8 cellular contexts compared by ENCODE assay signal in the genomic region with DNA sequence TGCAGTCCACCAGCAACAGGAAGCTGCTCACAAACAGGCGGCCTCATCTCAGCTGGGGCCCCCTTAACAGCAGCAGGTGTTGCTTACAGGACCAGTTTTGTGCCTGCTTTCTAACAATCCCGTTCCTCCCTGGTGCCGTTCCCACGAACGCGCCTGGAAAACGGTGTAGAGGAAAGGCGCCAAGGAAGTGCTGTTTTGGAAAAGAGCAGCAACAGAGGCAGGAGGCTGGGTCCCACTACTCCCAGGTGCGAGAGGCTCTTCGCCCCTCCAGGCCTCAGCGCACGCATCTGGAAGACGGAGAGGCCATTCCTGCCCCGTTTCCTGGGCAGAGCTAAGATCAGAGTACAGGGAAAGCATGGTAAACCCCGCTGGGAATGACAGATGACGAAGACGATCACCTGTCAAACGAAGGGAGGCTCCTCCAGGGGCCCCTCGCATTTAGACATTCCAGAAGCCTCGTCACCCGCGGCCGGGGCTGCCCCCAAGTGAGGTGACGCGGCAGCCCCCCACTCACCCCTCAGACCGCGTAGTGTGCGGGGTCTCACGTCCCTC. TPM values are rescaled to one million over a fixed set of nuclear protein-coding genes. Genes with fewer than 3 reads are reported as not detected.
A peak's percentile ranks its signal among the peaks of the same experiment; 100 is the strongest.
DNase-seq lines count a peak whose midpoint lies in the region; ATAC-seq and TF ChIP-seq lines count a peak whose summit lies in the region.

No MANE protein-coding gene starts in this region.

- peak overlapping the region; percentile 90 for H3K4me3 Mint-ChIP-seq in activated CD4-positive, alpha-beta T cell treated with anti-CD3 and anti-CD28 coated beads, Interleukin-2, amount 10 ng/mL, durations not matched to agents 7 days and 5 days

- WGBS in thyroid gland, 2 donors: 2% methylated on average over 17 to 24 of the region's 29 CpGs

- CTCF ChIA-PET in BJ (lab: Yijun Ruan, JAX): interaction anchor here (0.8 to 1.2 kb wide), 4 partner anchors 13 to 729 kb away, joined by 3 to 4 read pairs (median 3); no protein-coding TSS in a partner anchor
- CTCF ChIA-PET in activated CD4-positive, alpha-beta T cell treated with anti-CD3 and anti-CD28 coated beads, Interleukin-2, amount 10 ng/mL, durations not matched to agents 7 days and 5 days (lab: Charles Lee): interaction anchor here (1.5 kb wide), 1 partner anchor 92 kb away, joined by 3 read pairs; no protein-coding TSS in a partner anchor

- TF ChIP-seq EP300 in Ishikawa (IDR thresholded peaks at IDR 0.05; ENCODE audit: borderline replicate concordance): no peak

- peak; percentile 33 for ATAC-seq in GM19397 (IDR thresholded peaks at IDR 0.05; ENCODE audit: unreplicated experiment)
- peak; percentile 77 for ATAC-seq in mucosa of descending colon

- peak overlapping the region; percentile 94 for H3K4me3 ChIP-seq in BJ (ENCODE audit: low read depth, low read length)
- peak overlapping the region; percentile 75 for H3K4me3 ChIP-seq in epithelial cell of esophagus (ENCODE audit: low read length)
- H3K4me3 ChIP-seq in mucosa of descending colon: peak overlapping the region; percentile 76
- H3K4me3 ChIP-seq in thyroid gland (replicated peaks in 1 of 3): peak overlapping the region; percentile 78 to 86 (median 86)

- TF ChIP-seq RAD21 in Ishikawa (IDR thresholded peaks at IDR 0.05; ENCODE audit: low read depth): no peak

- no peaks in the 10 kb centered on the region for H3K36me3 ChIP-seq in BJ (ENCODE audit: control insufficient read depth, insufficient read depth, low read length)
- no peaks in the 10 kb centered on the region for H3K36me3 ChIP-seq in mucosa of descending colon (ENCODE audit: low read depth)
- no peaks in the 10 kb centered on the region for H3K36me3 ChIP-seq in thyroid gland

- H3K36me3 Mint-ChIP-seq in activated CD4-positive, alpha-beta T cell treated with anti-CD3 and anti-CD28 coated beads, Interleukin-2, amount 10 ng/mL, durations not matched to agents 7 days and 5 days (ENCODE audit: low read depth): peaks cover 2% of the 10 kb centered on the region

- H3K27me3 Mint-ChIP-seq in activated CD4-positive, alpha-beta T cell treated with anti-CD3 and anti-CD28 coated beads, Interleukin-2, amount 10 ng/mL, durations not matched to agents 7 days and 5 days: peaks cover 3% of the 10 kb centered on the region

- peak overlapping the region; percentile 85 to 95 (median 89) for H3K27ac ChIP-seq in thyroid gland

- no peak for TF ChIP-seq POLR2A in thyroid gland (IDR thresholded peaks at IDR 0.05)

- H3K27me3 ChIP-seq in BJ (ENCODE audit: control insufficient read depth, insufficient read depth, low read length) (no peaks in the 10 kb centered on the region), thyroid gland (no peaks in the 10 kb centered on the region)

- TF ChIP-seq CTCF in BJ (IDR thresholded peaks at IDR 0.05; ENCODE audit: insufficient read depth, low read depth, low read length): no peak
- no peak for TF ChIP-seq CTCF in epithelial cell of esophagus (IDR thresholded peaks at IDR 0.05; ENCODE audit: insufficient read depth, low read depth, low read length, missing control alignments)
- TF ChIP-seq CTCF in mucosa of descending colon (IDR thresholded peaks at IDR 0.05): no peak
- TF ChIP-seq CTCF in thyroid gland (IDR thresholded peaks at IDR 0.05): no peak

- H3K4me1 ChIP-seq in mucosa of descending colon (ENCODE audit: low read depth): peaks cover 15% of the 10 kb centered on the region
- peaks cover 9 to 27% of the 10 kb centered on the region in 2 donors for H3K4me1 ChIP-seq in thyroid gland

- POLR2A ChIA-PET in BJ (lab: Charles Lee): interaction anchor here (0.6 kb wide), 1 partner anchor 568 kb away, joined by 4 read pairs; a partner anchor contains a TSS
- POLR2A ChIA-PET in activated CD4-positive, alpha-beta T cell treated with anti-CD3 and anti-CD28 coated beads, Interleukin-2, amount 10 ng/mL, durations not matched to agents 7 days and 5 days (lab: Charles Lee): no interaction called here

- intact Hi-C loops in mucosa of descending colon (cut with DNase I, micrococcal nuclease): no loop called here
- intact Hi-C loops in thyroid gland (cut with DNase I): no loop called here

- H3K9me3 Mint-ChIP-seq in activated CD4-positive, alpha-beta T cell treated with anti-CD3 and anti-CD28 coated beads, Interleukin-2, amount 10 ng/mL, durations not matched to agents 7 days and 5 days: peaks cover 4% of the 10 kb centered on the region

- H3K27ac Mint-ChIP-seq in activated CD4-positive, alpha-beta T cell treated with anti-CD3 and anti-CD28 coated beads, Interleukin-2, amount 10 ng/mL, durations not matched to agents 7 days and 5 days: peak overlapping the region; percentile 92

- H3K9me3 ChIP-seq in mucosa of descending colon (no peaks in the 10 kb centered on the region), thyroid gland (no peaks in the 10 kb centered on the region)

- DNase-seq in BJ (ENCODE audit: low read depth) (no peak), epithelial cell of esophagus (ENCODE audit: low read depth) (peak; percentile 50), mucosa of descending colon (peak in 2 of 3 donors; percentile 56 to 58), thyroid gland (peak; percentile 34 to 36), cortex of kidney (lab: John Stamatoyannopoulos, UW) (no peak)
- DNase-seq in activated CD4-positive, alpha-beta T cell treated with anti-CD3 and anti-CD28 coated beads, Interleukin-2, amount 10 ng/mL, durations not matched to agents 7 days and 5 days: peak; percentile 12

- peaks cover 38% of the 10 kb centered on the region for H3K4me1 Mint-ChIP-seq in activated CD4-positive, alpha-beta T cell treated with anti-CD3 and anti-CD28 coated beads, Interleukin-2, amount 10 ng/mL, durations not matched to agents 7 days and 5 days

TF ChIP-seq in Ishikawa, 13 proteins besides CTCF, POLR2A, EP300 and RAD21:
- no peak for TF ChIP-seq TCF12 (IDR thresholded peaks at IDR 0.05; ENCODE audit: low read depth)
- TF ChIP-seq, protein P1, sequence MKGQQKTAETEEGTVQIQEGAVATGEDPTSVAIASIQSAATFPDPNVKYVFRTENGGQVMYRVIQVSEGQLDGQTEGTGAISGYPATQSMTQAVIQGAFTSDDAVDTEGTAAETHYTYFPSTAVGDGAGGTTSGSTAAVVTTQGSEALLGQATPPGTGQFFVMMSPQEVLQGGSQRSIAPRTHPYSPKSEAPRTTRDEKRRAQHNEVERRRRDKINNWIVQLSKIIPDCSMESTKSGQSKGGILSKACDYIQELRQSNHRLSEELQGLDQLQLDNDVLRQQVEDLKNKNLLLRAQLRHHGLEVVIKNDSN (IDR thresholded peaks at IDR 0.05): no peak
- TF ChIP-seq TAF1 (IDR thresholded peaks at IDR 0.05; ENCODE audit: low read depth): no peak
- no peak for TF ChIP-seq FOXM1 (IDR thresholded peaks at IDR 0.05; ENCODE audit: borderline replicate concordance, low read depth)
- TF ChIP-seq, protein P2, sequence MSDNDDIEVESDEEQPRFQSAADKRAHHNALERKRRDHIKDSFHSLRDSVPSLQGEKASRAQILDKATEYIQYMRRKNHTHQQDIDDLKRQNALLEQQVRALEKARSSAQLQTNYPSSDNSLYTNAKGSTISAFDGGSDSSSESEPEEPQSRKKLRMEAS (IDR thresholded peaks at IDR 0.05): peak; percentile 63
- no peak for TF ChIP-seq EGR1 (IDR thresholded peaks at IDR 0.05)
- TF ChIP-seq ZBTB7A (IDR thresholded peaks at IDR 0.05; ENCODE audit: low read depth): no peak
- 0 out of 2 replicates have a peak, but pooled peaks have one; percentile 12 for TF ChIP-seq TEAD4 (IDR thresholded peaks at IDR 0.05)
- no peak for TF ChIP-seq YY1 (IDR thresholded peaks at IDR 0.05; ENCODE audit: low read depth)
- TF ChIP-seq CEBPB (IDR thresholded peaks at IDR 0.05): no peak
- TF ChIP-seq, protein P3, sequence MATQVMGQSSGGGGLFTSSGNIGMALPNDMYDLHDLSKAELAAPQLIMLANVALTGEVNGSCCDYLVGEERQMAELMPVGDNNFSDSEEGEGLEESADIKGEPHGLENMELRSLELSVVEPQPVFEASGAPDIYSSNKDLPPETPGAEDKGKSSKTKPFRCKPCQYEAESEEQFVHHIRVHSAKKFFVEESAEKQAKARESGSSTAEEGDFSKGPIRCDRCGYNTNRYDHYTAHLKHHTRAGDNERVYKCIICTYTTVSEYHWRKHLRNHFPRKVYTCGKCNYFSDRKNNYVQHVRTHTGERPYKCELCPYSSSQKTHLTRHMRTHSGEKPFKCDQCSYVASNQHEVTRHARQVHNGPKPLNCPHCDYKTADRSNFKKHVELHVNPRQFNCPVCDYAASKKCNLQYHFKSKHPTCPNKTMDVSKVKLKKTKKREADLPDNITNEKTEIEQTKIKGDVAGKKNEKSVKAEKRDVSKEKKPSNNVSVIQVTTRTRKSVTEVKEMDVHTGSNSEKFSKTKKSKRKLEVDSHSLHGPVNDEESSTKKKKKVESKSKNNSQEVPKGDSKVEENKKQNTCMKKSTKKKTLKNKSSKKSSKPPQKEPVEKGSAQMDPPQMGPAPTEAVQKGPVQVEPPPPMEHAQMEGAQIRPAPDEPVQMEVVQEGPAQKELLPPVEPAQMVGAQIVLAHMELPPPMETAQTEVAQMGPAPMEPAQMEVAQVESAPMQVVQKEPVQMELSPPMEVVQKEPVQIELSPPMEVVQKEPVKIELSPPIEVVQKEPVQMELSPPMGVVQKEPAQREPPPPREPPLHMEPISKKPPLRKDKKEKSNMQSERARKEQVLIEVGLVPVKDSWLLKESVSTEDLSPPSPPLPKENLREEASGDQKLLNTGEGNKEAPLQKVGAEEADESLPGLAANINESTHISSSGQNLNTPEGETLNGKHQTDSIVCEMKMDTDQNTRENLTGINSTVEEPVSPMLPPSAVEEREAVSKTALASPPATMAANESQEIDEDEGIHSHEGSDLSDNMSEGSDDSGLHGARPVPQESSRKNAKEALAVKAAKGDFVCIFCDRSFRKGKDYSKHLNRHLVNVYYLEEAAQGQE (IDR thresholded peaks at IDR 0.05; ENCODE audit: low read depth): no peak
- TF ChIP-seq CREB1 (IDR thresholded peaks at IDR 0.05; ENCODE audit: low read depth): no peak
- TF ChIP-seq NFIC (IDR thresholded peaks at IDR 0.05): no peak

RNA-seq across cellular contexts. Expression of a gene that starts 0.6 kb away (rescaled TPM):
- polyA plus RNA-seq in BJ (2011; rRNA removed): 2.3 and 2.6 TPM in 2 replicates
- 4.3 and 7.6 TPM in 2 replicates for polyA minus RNA-seq in BJ (2011; rRNA and poly(A)+ RNA removed)
- total RNA-seq in activated CD4-positive, alpha-beta T cell treated with anti-CD3 and anti-CD28 coated beads, Interleukin-2, amount 10 ng/mL, durations not matched to agents 7 days and 5 days: 10 to 100 TPM; 28.1 to 28.6 TPM
- 10 to 100 TPM; 15.8 to 33.1 (median 33.0) TPM for total RNA-seq in mucosa of descending colon
- total RNA-seq in thyroid gland: 10 to 100 TPM; 45.2 to 90.8 (median 63.6) TPM

RNA-seq across cellular contexts. Expression of a gene that starts 27.0 kb away (rescaled TPM):
- polyA plus RNA-seq in BJ (2011; rRNA removed): 30.8 and 68.5 TPM in 2 replicates
- polyA minus RNA-seq in BJ (2011; rRNA and poly(A)+ RNA removed): 4.3 and 6.7 TPM in 2 replicates
- total RNA-seq in activated CD4-positive, alpha-beta T cell treated with anti-CD3 and anti-CD28 coated beads, Interleukin-2, amount 10 ng/mL, durations not matched to agents 7 days and 5 days: 10 to 100 TPM; 23.2 to 26.8 TPM
- total RNA-seq in mucosa of descending colon (10 to 100 TPM; 25.0 to 33.2 (median 31.9) TPM), thyroid gland (10 to 100 TPM; 44.8 to 64.8 (median 53.4) TPM)

Comparison
In these comparisons a context has a peak if more than half of its experiments do, and no peak if none do; other contexts are left out.
1. DNase-seq: peak in activated CD4-positive, alpha-beta T cell treated with anti-CD3 and anti-CD28 coated beads, Interleukin-2, amount 10 ng/mL, durations not matched to agents 7 days and 5 days (single experiment), epithelial cell of esophagus (single experiment), mucosa of descending colon (2 of 3) and thyroid gland (2 of 2); none in BJ (single experiment) and cortex of kidney (single experiment).
2. Peak in every context shown above with its lines, with median percentiles within 50 percentile points of each other: H3K4me3 ChIP-seq.